ENCODE assay signal across 8 cellular contexts in the genomic region with DNA sequence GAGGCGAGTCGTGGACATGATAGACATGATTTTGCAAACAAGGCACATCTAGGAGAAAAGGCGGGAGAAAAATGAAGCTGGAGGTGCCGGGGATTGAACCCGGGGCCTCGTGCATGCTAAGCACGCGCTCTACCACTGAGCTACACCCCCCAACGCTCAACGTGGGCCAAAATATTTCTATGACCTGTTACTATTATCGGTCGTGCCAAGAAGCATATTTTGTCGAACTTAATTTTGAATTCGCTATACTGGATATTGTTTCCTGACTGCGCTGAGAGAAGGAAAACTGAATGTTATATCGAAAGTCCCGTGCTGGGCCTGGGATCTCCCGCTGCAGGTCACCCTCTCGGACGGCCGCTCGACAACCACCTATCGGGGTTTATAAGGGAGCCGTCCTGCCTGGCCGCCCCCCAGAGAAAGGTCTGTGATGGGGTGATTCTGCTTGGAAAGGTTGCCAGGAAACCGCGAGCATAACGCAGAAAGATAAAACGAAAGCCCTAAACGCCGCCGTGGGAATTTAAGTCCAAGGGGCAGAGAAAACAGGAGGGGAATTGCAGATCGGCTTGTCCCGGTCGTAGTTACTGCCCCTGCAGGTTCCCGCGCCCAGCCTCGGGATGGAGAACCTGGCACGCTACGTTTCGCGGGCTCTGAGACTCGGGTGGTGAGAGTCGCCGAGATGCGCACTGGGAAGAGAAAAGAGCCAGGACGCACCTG.
DNase-seq lines count a peak whose midpoint lies in the region; ATAC-seq and TF ChIP-seq lines count a peak whose summit lies in the region.

No MANE protein-coding gene starts in this region.

- no peaks in the 10 kb centered on the region for H3K36me3 ChIP-seq in liver (ENCODE audit: control insufficient read depth in 4 of 4, insufficient read depth in 3 of 4, low read depth in 1 of 4, low read length in 3 of 4)

- DNase-seq in DMS 273 treated with DMSO at 0.1 percent for 48 hours (lab: John Stamatoyannopoulos, UW) (peak; percentile 79), NCI-H524 treated with DMSO at 0.1 percent for 48 hours (lab: John Stamatoyannopoulos, UW) (peak; percentile 66), dermis blood vessel endothelial cell (peak; percentile 89)
- DNase-seq in activated CD4-positive, alpha-beta T cell treated with anti-CD3 and anti-CD28 coated beads, Interleukin-2, amount 50 U/mL, for 1 hour, result peak; percentile 79
- peak; percentile 81 for DNase-seq in stimulated activated CD4-positive, alpha-beta T cell treated with anti-CD3 and anti-CD28 coated beads, Interleukin-2, amount 100 ng/mL, for 4 hours (ENCODE audit: low read depth)

- ATAC-seq in HG02970 (IDR thresholded peaks at IDR 0.05; ENCODE audit: low FRiP score, unreplicated experiment), result peak; percentile 54
- ATAC-seq in HG02610 (IDR thresholded peaks at IDR 0.05; ENCODE audit: unreplicated experiment), result no peak

- H3K4me3 ChIP-seq in liver (ENCODE audit: low read depth in 1 of 3, low read length in 3 of 3), result peak overlapping the region; percentile 57 to 95 (median 71)

- WGBS in liver, result under 1% methylated on average over 47 of the region's 47 CpGs

- no peak for TF ChIP-seq RAD21 in liver (IDR thresholded peaks at IDR 0.05)

- no peaks in the 10 kb centered on the region for H3K9me3 ChIP-seq in liver (ENCODE audit: control insufficient read depth in 4 of 4, low read length in 3 of 4)

- no peaks in the 10 kb centered on the region for H3K27me3 ChIP-seq in liver (ENCODE audit: control insufficient read depth in 4 of 4, insufficient read depth in 4 of 4, low read length in 3 of 4)

- peak overlapping the region; percentile 33 to 36 for H3K9ac ChIP-seq in liver (ENCODE audit: low read depth in 1 of 2, low read length in 2 of 2)

- H3K4me1 ChIP-seq in liver (ENCODE audit: control insufficient read depth in 4 of 4, insufficient read depth in 4 of 4, low read length in 3 of 4), result peaks cover 3 to 20% (median 12%) of the 10 kb centered on the region in 4 donors

- no peak for TF ChIP-seq CTCF in liver (IDR thresholded peaks at IDR 0.05; ENCODE audit: low read depth, low read length, missing input control)

- peak overlapping the region; percentile 15 to 39 for H3K27ac ChIP-seq in liver (ENCODE audit: low read depth in 1 of 2, low read length in 2 of 2)

TF ChIP-seq in liver, 16 proteins besides CTCF, POLR2A, EP300 and RAD21:
- TF ChIP-seq, protein P1, sequence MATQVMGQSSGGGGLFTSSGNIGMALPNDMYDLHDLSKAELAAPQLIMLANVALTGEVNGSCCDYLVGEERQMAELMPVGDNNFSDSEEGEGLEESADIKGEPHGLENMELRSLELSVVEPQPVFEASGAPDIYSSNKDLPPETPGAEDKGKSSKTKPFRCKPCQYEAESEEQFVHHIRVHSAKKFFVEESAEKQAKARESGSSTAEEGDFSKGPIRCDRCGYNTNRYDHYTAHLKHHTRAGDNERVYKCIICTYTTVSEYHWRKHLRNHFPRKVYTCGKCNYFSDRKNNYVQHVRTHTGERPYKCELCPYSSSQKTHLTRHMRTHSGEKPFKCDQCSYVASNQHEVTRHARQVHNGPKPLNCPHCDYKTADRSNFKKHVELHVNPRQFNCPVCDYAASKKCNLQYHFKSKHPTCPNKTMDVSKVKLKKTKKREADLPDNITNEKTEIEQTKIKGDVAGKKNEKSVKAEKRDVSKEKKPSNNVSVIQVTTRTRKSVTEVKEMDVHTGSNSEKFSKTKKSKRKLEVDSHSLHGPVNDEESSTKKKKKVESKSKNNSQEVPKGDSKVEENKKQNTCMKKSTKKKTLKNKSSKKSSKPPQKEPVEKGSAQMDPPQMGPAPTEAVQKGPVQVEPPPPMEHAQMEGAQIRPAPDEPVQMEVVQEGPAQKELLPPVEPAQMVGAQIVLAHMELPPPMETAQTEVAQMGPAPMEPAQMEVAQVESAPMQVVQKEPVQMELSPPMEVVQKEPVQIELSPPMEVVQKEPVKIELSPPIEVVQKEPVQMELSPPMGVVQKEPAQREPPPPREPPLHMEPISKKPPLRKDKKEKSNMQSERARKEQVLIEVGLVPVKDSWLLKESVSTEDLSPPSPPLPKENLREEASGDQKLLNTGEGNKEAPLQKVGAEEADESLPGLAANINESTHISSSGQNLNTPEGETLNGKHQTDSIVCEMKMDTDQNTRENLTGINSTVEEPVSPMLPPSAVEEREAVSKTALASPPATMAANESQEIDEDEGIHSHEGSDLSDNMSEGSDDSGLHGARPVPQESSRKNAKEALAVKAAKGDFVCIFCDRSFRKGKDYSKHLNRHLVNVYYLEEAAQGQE (IDR thresholded peaks at IDR 0.05), result peak; percentile 29
- TF ChIP-seq JUND (IDR thresholded peaks at IDR 0.05), result peak in 1 of 2 donors; percentile 29
- TF ChIP-seq HNF4A (conservative IDR thresholded peaks at IDR 0.05), result no peak
- TF ChIP-seq EGR1 (IDR thresholded peaks at IDR 0.05; ENCODE audit: low read depth in 2 of 2), result no peak
- TF ChIP-seq, protein P2, sequence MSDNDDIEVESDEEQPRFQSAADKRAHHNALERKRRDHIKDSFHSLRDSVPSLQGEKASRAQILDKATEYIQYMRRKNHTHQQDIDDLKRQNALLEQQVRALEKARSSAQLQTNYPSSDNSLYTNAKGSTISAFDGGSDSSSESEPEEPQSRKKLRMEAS (IDR thresholded peaks at IDR 0.05), result peak; percentile 99
- TF ChIP-seq YY1 (IDR thresholded peaks at IDR 0.05), result peak; percentile 52
- TF ChIP-seq FOXA1 (IDR thresholded peaks at IDR 0.05), result no peak
- TF ChIP-seq, protein P3, sequence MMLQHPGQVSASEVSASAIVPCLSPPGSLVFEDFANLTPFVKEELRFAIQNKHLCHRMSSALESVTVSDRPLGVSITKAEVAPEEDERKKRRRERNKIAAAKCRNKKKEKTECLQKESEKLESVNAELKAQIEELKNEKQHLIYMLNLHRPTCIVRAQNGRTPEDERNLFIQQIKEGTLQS (IDR thresholded peaks at IDR 0.05), result peak; percentile 100
- no peak for TF ChIP-seq RXRA (IDR thresholded peaks at IDR 0.05)
- TF ChIP-seq TAF1 (conservative IDR thresholded peaks at IDR 0.05), result no peak
- TF ChIP-seq, protein P4, sequence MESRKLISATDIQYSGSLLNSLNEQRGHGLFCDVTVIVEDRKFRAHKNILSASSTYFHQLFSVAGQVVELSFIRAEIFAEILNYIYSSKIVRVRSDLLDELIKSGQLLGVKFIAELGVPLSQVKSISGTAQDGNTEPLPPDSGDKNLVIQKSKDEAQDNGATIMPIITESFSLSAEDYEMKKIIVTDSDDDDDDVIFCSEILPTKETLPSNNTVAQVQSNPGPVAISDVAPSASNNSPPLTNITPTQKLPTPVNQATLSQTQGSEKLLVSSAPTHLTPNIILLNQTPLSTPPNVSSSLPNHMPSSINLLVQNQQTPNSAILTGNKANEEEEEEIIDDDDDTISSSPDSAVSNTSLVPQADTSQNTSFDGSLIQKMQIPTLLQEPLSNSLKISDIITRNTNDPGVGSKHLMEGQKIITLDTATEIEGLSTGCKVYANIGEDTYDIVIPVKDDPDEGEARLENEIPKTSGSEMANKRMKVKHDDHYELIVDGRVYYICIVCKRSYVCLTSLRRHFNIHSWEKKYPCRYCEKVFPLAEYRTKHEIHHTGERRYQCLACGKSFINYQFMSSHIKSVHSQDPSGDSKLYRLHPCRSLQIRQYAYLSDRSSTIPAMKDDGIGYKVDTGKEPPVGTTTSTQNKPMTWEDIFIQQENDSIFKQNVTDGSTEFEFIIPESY (IDR thresholded peaks at IDR 0.05), result peak; percentile 59
- TF ChIP-seq GABPA (IDR thresholded peaks at IDR 0.05 in 1 of 2, conservative IDR thresholded peaks at IDR 0.05 in 1 of 2), result peak in 1 of 2 donors; percentile 20
- no peak for TF ChIP-seq SP1 (IDR thresholded peaks at IDR 0.05)
- TF ChIP-seq HNF4G (IDR thresholded peaks at IDR 0.05), result no peak
- TF ChIP-seq NR2F2 (IDR thresholded peaks at IDR 0.05), result no peak
- peak; percentile 6 for TF ChIP-seq FOXA2 (IDR thresholded peaks at IDR 0.05)
